In genomic region chr12:106981781-106982180, GRCh38 we compare ENCODE assay signal across 16 cellular contexts.
"Had no signal": no experiment of that assay in that cellular context is flagged by ENCODE, and none has a peak within 500 bp of the region (broad histone marks: within the 10 kb centered on the region; RNA-seq: fewer than 3 reads in every experiment).

No MANE protein-coding gene starts in this region.

- DNase-seq: activated CD8-positive, alpha-beta memory T cell treated with anti-CD3 and anti-CD28 coated beads, Interleukin-2, amount 10 ng/mL, durations not matched to agents 7 days and 5 days; activated gamma-delta T cell treated with Interleukin-2 at 50 U/mL for 16 hours; activated naive CD8-positive, alpha-beta T cell treated with anti-CD3 and anti-CD28 coated beads for 36 hours; activated T-cell treated with anti-CD3 and anti-CD28 coated beads, Interleukin-2, amount 50 U/mL, for 4 hours; anterior cingulate cortex; effector memory CD4-positive, alpha-beta T cell; foreskin melanocyte; heart left ventricle; islet precursor cell; left lung; pancreas; retina; stimulated activated CD4-positive, alpha-beta T cell treated with anti-CD3 and anti-CD28 coated beads, Interleukin-15, amount 100 ng/mL, for 24 hours; stimulated activated CD4-positive, alpha-beta T cell treated with anti-CD3 and anti-CD28 coated beads, Interleukin-4, amount 100 ng/mL, for 24 hours; T-helper 2 cell had no signal

- H3K4me3 ChIP-seq: heart left ventricle, left lung, pancreas, tibial nerve had no signal

- H3K27ac ChIP-seq: heart left ventricle, left lung, pancreas had no signal

- ATAC-seq: activated CD8-positive, alpha-beta memory T cell treated with anti-CD3 and anti-CD28 coated beads, Interleukin-2, amount 10 ng/mL, durations not matched to agents 7 days and 5 days; activated T-cell treated with anti-CD3 and anti-CD28 coated beads, Interleukin-2, amount 50 U/mL, for 4 hours; left lung; pancreas had no signal

- H3K27me3 ChIP-seq: heart left ventricle, left lung, pancreas, tibial nerve had no signal

- H3K9me3 ChIP-seq: heart left ventricle, left lung, pancreas, tibial nerve had no signal
